ENCODE assay signal across 18 cellular contexts in the genomic region with DNA sequence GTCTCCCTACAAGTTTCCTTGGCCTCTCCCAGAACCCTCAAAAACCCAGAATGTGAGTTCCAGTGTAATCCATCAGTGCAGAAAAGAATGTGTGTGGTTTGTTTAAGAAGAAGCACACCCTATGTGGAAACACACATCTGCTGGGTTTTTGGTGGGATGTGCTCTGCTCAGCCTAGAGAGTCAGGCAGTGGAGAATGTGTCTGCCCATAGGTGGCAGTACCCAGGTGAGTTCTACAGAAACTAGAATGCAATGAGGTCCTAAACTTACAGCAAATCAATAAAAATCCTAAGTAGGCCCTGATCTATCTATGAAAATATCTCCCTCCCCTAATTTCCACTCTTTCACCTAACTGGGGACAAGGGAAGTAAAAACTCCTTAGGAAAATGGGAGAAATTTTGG.
"Had no signal": no experiment of that assay in that cellular context is flagged by ENCODE, and none has a peak within 500 bp of the region (broad histone marks: within the 10 kb centered on the region; RNA-seq: fewer than 3 reads in every experiment).

No MANE protein-coding gene starts in this region.

- H3K4me1 ChIP-seq: breast epithelium, gastrocnemius medialis, heart right ventricle, pancreas, testis, upper lobe of left lung had no signal

- ATAC-seq: activated naive CD8-positive, alpha-beta T cell treated with anti-CD3 and anti-CD28 coated beads, Interleukin-2, amount 50 U/mL, for 24 hours; activated T-helper 17 cell treated with anti-CD3 and anti-CD28 coated beads, Interleukin-2, amount 50 U/mL, for 72 hours; effector memory CD8-positive, alpha-beta T cell; gastrocnemius medialis; heart right ventricle; pancreas; stimulated activated naive CD8-positive, alpha-beta T cell treated with anti-CD3 and anti-CD28 coated beads, Interleukin-15, amount 100 ng/mL, for 72 hours had no signal

- DNase-seq: activated CD4-positive, alpha-beta T cell treated with anti-CD3 and anti-CD28 coated beads, Interleukin-2, amount 50 U/mL, for 48 hours; activated naive CD4-positive, alpha-beta T cell treated with anti-CD3 and anti-CD28 coated beads for 36 hours; activated naive CD8-positive, alpha-beta T cell treated with anti-CD3 and anti-CD28 coated beads, Interleukin-2, amount 50 U/mL, for 24 hours; aorta; dermis blood vessel endothelial cell; effector memory CD8-positive, alpha-beta T cell; gastrocnemius medialis; heart right ventricle; naive B cell; pancreas; stimulated activated CD4-positive, alpha-beta T cell treated with anti-CD3 and anti-CD28 coated beads, Interleukin-1b, Interleukin-23, amount 100 ng/mL, for 48 hours; stimulated activated naive CD8-positive, alpha-beta T cell treated with anti-CD3 and anti-CD28 coated beads, Interleukin-15, amount 100 ng/mL, for 72 hours; T-helper 9 cell; testis; upper lobe of left lung had no signal

- H3K36me3 Mint-ChIP-seq: naive B cell had no signal

- H3K9me3 ChIP-seq: breast epithelium, gastrocnemius medialis, heart right ventricle, pancreas, testis, upper lobe of left lung had no signal

- H3K27me3 ChIP-seq: breast epithelium, gastrocnemius medialis, pancreas, testis, upper lobe of left lung had no signal

- H3K27ac ChIP-seq: breast epithelium, gastrocnemius medialis, heart right ventricle, pancreas, testis, upper lobe of left lung had no signal

- H3K36me3 ChIP-seq: breast epithelium, gastrocnemius medialis, heart right ventricle, pancreas, upper lobe of left lung had no signal

- H3K4me3 ChIP-seq: breast epithelium, gastrocnemius medialis, heart right ventricle, pancreas, testis, upper lobe of left lung had no signal

- H3K4me1 Mint-ChIP-seq: activated naive CD8-positive, alpha-beta T cell treated with anti-CD3 and anti-CD28 coated beads, Interleukin-2, amount 50 U/mL, for 24 hours; activated T-helper 17 cell treated with anti-CD3 and anti-CD28 coated beads, Interleukin-2, amount 50 U/mL, for 72 hours; naive B cell; stimulated activated naive CD8-positive, alpha-beta T cell treated with anti-CD3 and anti-CD28 coated beads, Interleukin-15, amount 100 ng/mL, for 72 hours had no signal

- H3K27me3 Mint-ChIP-seq: stimulated activated naive CD8-positive, alpha-beta T cell treated with anti-CD3 and anti-CD28 coated beads, Interleukin-15, amount 100 ng/mL, for 72 hours had no signal

- FAIRE-seq: islet of Langerhans, pancreas had no signal

- H3K9me3 Mint-ChIP-seq: activated naive CD4-positive, alpha-beta T cell treated with anti-CD3 and anti-CD28 coated beads for 36 hours; activated naive CD8-positive, alpha-beta T cell treated with anti-CD3 and anti-CD28 coated beads, Interleukin-2, amount 50 U/mL, for 24 hours; effector memory CD8-positive, alpha-beta T cell had no signal

- H3K4me3 Mint-ChIP-seq: activated naive CD4-positive, alpha-beta T cell treated with anti-CD3 and anti-CD28 coated beads for 36 hours; activated naive CD8-positive, alpha-beta T cell treated with anti-CD3 and anti-CD28 coated beads, Interleukin-2, amount 50 U/mL, for 24 hours; activated T-helper 17 cell treated with anti-CD3 and anti-CD28 coated beads, Interleukin-2, amount 50 U/mL, for 72 hours; effector memory CD8-positive, alpha-beta T cell; naive B cell; stimulated activated naive CD8-positive, alpha-beta T cell treated with anti-CD3 and anti-CD28 coated beads, Interleukin-15, amount 100 ng/mL, for 72 hours had no signal

- H3K27ac Mint-ChIP-seq: activated naive CD4-positive, alpha-beta T cell treated with anti-CD3 and anti-CD28 coated beads for 36 hours; activated naive CD8-positive, alpha-beta T cell treated with anti-CD3 and anti-CD28 coated beads, Interleukin-2, amount 50 U/mL, for 24 hours; activated T-helper 17 cell treated with anti-CD3 and anti-CD28 coated beads, Interleukin-2, amount 50 U/mL, for 72 hours; effector memory CD8-positive, alpha-beta T cell; naive B cell; stimulated activated naive CD8-positive, alpha-beta T cell treated with anti-CD3 and anti-CD28 coated beads, Interleukin-15, amount 100 ng/mL, for 72 hours had no signal
